Comparison of ENCODE assay signal across 2 cellular contexts in genomic region chr16:5582529-5582928, GRCh38.
TF ChIP-seq lines count a peak whose summit lies in the region.

No MANE protein-coding gene starts in this region.

TF ChIP-seq in HepG2, 621 proteins besides CTCF, POLR2A, EP300 and RAD21 (continued from another document):
- TF ChIP-seq POGK (CRISPR knock-in tag; conservative IDR thresholded peaks at IDR 0.05) (no peak), HMGA1 (CRISPR knock-in tag; conservative IDR thresholded peaks at IDR 0.05) (no peak), ATF7 (IDR thresholded peaks at IDR 0.05) (0 out of 2 replicates have a peak, but pooled peaks have one; percentile 8), ATF7 (CRISPR knock-in tag; IDR thresholded peaks at IDR 0.05) (no peak), ZNF230 (CRISPR knock-in tag; IDR thresholded peaks at IDR 0.05) (no peak), MIXL1 (CRISPR knock-in tag; IDR thresholded peaks at IDR 0.05) (no peak), ZNF775 (CRISPR knock-in tag; IDR thresholded peaks at IDR 0.05; ENCODE audit: borderline replicate concordance) (no peak), ZNF569 (CRISPR knock-in tag; IDR thresholded peaks at IDR 0.05; ENCODE audit: borderline replicate concordance) (no peak), MBNL3 (CRISPR knock-in tag; conservative IDR thresholded peaks at IDR 0.05) (no peak), CREB1 (IDR thresholded peaks at IDR 0.05) (peak; percentile 35; the same call in 1 of the 2 replicates), CREB1 (CRISPR knock-in tag; IDR thresholded peaks at IDR 0.05) (no peak)
- TF ChIP-seq, protein P1, sequence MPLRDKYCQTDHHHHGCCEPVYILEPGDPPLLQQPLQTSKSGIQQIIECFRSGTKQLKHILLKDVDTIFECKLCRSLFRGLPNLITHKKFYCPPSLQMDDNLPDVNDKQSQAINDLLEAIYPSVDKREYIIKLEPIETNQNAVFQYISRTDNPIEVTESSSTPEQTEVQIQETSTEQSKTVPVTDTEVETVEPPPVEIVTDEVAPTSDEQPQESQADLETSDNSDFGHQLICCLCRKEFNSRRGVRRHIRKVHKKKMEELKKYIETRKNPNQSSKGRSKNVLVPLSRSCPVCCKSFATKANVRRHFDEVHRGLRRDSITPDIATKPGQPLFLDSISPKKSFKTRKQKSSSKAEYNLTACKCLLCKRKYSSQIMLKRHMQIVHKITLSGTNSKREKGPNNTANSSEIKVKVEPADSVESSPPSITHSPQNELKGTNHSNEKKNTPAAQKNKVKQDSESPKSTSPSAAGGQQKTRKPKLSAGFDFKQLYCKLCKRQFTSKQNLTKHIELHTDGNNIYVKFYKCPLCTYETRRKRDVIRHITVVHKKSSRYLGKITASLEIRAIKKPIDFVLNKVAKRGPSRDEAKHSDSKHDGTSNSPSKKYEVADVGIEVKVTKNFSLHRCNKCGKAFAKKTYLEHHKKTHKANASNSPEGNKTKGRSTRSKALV (CRISPR knock-in tag; IDR thresholded peaks at IDR 0.05) = no peak
- TF ChIP-seq, protein P2, sequence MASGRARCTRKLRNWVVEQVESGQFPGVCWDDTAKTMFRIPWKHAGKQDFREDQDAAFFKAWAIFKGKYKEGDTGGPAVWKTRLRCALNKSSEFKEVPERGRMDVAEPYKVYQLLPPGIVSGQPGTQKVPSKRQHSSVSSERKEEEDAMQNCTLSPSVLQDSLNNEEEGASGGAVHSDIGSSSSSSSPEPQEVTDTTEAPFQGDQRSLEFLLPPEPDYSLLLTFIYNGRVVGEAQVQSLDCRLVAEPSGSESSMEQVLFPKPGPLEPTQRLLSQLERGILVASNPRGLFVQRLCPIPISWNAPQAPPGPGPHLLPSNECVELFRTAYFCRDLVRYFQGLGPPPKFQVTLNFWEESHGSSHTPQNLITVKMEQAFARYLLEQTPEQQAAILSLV (CRISPR knock-in tag; IDR thresholded peaks at IDR 0.05; ENCODE audit: borderline replicate concordance) = no peak
- TF ChIP-seq, protein P3, sequence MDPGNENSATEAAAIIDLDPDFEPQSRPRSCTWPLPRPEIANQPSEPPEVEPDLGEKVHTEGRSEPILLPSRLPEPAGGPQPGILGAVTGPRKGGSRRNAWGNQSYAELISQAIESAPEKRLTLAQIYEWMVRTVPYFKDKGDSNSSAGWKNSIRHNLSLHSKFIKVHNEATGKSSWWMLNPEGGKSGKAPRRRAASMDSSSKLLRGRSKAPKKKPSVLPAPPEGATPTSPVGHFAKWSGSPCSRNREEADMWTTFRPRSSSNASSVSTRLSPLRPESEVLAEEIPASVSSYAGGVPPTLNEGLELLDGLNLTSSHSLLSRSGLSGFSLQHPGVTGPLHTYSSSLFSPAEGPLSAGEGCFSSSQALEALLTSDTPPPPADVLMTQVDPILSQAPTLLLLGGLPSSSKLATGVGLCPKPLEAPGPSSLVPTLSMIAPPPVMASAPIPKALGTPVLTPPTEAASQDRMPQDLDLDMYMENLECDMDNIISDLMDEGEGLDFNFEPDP (CRISPR knock-in tag; conservative IDR thresholded peaks at IDR 0.05) = 0 out of 2 replicates have a peak, but pooled peaks have one; percentile 51

TF ChIP-seq in H1, 55 proteins besides CTCF, POLR2A, EP300 and RAD21 (continued from another document):
- TF ChIP-seq ATF2 (IDR thresholded peaks at IDR 0.05; ENCODE audit: low read length) (no peak), SAP30 (IDR thresholded peaks at IDR 0.05; ENCODE audit: insufficient read depth, insufficient replicate concordance, low read length) (no peak), CBX8 (IDR thresholded peaks at IDR 0.05; ENCODE audit: borderline replicate concordance, low read depth, low read length) (no peak), CTBP2 (IDR thresholded peaks at IDR 0.05; ENCODE audit: borderline replicate concordance, insufficient read depth, insufficient read length, low read length) (no peak), MAFK (IDR thresholded peaks at IDR 0.05; ENCODE audit: low read depth, low read length) (no peak), GABPA (IDR thresholded peaks at IDR 0.05; ENCODE audit: borderline replicate concordance, insufficient read depth, low read length) (no peak), YY1 (IDR thresholded peaks at IDR 0.05; ENCODE audit: low read depth, low read length) (no peak)
TF ChIP-seq in H1: peak in this region for 0.
